In genomic region chrX:121569609-121570008, GRCh38 we compare ENCODE assay signal across 17 cellular contexts.
A peak's percentile ranks its signal among the peaks of the same experiment; 100 is the strongest.
DNase-seq lines count a peak whose midpoint lies in the region; ATAC-seq and TF ChIP-seq lines count a peak whose summit lies in the region.
"Had no signal": no experiment of that assay in that cellular context is flagged by ENCODE, and none has a peak within 500 bp of the region (broad histone marks: within the 10 kb centered on the region; RNA-seq: fewer than 3 reads in every experiment).

No MANE protein-coding gene starts in this region.

- peaks cover 2 to 4% of the 10 kb centered on the region in 2 donors for H3K9me3 Mint-ChIP-seq in stimulated activated naive B cell treated with anti-CD40 and anti-IgM and Interleukin-4, amounts not matched to agents 10 μg/mL and 1 μg/mL and 100 μg/mL, for 72 hours
- H3K9me3 Mint-ChIP-seq in natural killer cell: peaks cover 0 to 2% of the 10 kb centered on the region in 2 donors
- H3K9me3 Mint-ChIP-seq: activated T-helper 17 cell treated with anti-CD3 and anti-CD28 coated beads, Interleukin-2, amount 50 U/mL, for 72 hours had no signal

- H3K4me1 Mint-ChIP-seq in stimulated activated naive B cell treated with anti-CD40 and anti-IgM and Interleukin-4, amounts not matched to agents 10 μg/mL and 1 μg/mL and 100 μg/mL, for 72 hours: no peaks in the 10 kb centered on the region
- H3K4me1 Mint-ChIP-seq in natural killer cell: no peaks in the 10 kb centered on the region
- H3K4me1 Mint-ChIP-seq: activated T-helper 17 cell treated with anti-CD3 and anti-CD28 coated beads, Interleukin-2, amount 50 U/mL, for 72 hours; nephron progenitor cell had no signal

- intact Hi-C loops in natural killer cell (cut with micrococcal nuclease): no loop called here

- TF ChIP-seq CTCF in natural killer cell (IDR thresholded peaks at IDR 0.05): no peak

- ATAC-seq in GM18873 (IDR thresholded peaks at IDR 0.05; ENCODE audit: low FRiP score, unreplicated experiment) (peak; percentile 70), GM21825 (IDR thresholded peaks at IDR 0.05; ENCODE audit: unreplicated experiment) (peak; percentile 69), HG03175 (IDR thresholded peaks at IDR 0.05; ENCODE audit: unreplicated experiment) (peak; percentile 64), natural killer cell (no peak)
- peak; percentile 46 to 83 for ATAC-seq in stimulated activated naive B cell treated with anti-CD40 and anti-IgM and Interleukin-4, amounts not matched to agents 10 μg/mL and 1 μg/mL and 100 μg/mL, for 72 hours (replicated peaks)
- ATAC-seq: activated T-helper 17 cell treated with anti-CD3 and anti-CD28 coated beads, Interleukin-2, amount 50 U/mL, for 72 hours had no signal

- no peaks in the 10 kb centered on the region for H3K36me3 Mint-ChIP-seq in stimulated activated naive B cell treated with anti-CD40 and anti-IgM and Interleukin-4, amounts not matched to agents 10 μg/mL and 1 μg/mL and 100 μg/mL, for 72 hours
- no peaks in the 10 kb centered on the region for H3K36me3 Mint-ChIP-seq in natural killer cell

- no peaks in the 10 kb centered on the region for H3K27me3 Mint-ChIP-seq in stimulated activated naive B cell treated with anti-CD40 and anti-IgM and Interleukin-4, amounts not matched to agents 10 μg/mL and 1 μg/mL and 100 μg/mL, for 72 hours
- no peaks in the 10 kb centered on the region for H3K27me3 Mint-ChIP-seq in natural killer cell (ENCODE audit: low read depth in 2 of 2)
- H3K27me3 Mint-ChIP-seq: activated T-helper 17 cell treated with anti-CD3 and anti-CD28 coated beads, Interleukin-2, amount 50 U/mL, for 72 hours; stimulated activated naive CD8-positive, alpha-beta T cell treated with anti-CD3 and anti-CD28 coated beads, Interleukin-15, Interleukin-2, amounts not matched to agents 100 ng/mL and 50 ng/mL, for 24 hours had no signal

- no peak overlapping the region for H3K4me3 Mint-ChIP-seq in stimulated activated naive B cell treated with anti-CD40 and anti-IgM and Interleukin-4, amounts not matched to agents 10 μg/mL and 1 μg/mL and 100 μg/mL, for 72 hours
- no peak overlapping the region for H3K4me3 Mint-ChIP-seq in natural killer cell
- H3K4me3 Mint-ChIP-seq: activated T-helper 17 cell treated with anti-CD3 and anti-CD28 coated beads, Interleukin-2, amount 50 U/mL, for 72 hours; nephron progenitor cell; stimulated activated naive CD8-positive, alpha-beta T cell treated with anti-CD3 and anti-CD28 coated beads, Interleukin-15, Interleukin-2, amounts not matched to agents 100 ng/mL and 50 ng/mL, for 24 hours had no signal

- no peak overlapping the region for H3K27ac Mint-ChIP-seq in stimulated activated naive B cell treated with anti-CD40 and anti-IgM and Interleukin-4, amounts not matched to agents 10 μg/mL and 1 μg/mL and 100 μg/mL, for 72 hours
- no peak overlapping the region for H3K27ac Mint-ChIP-seq in natural killer cell
- H3K27ac Mint-ChIP-seq: activated T-helper 17 cell treated with anti-CD3 and anti-CD28 coated beads, Interleukin-2, amount 50 U/mL, for 72 hours; nephron progenitor cell; stimulated activated naive CD8-positive, alpha-beta T cell treated with anti-CD3 and anti-CD28 coated beads, Interleukin-15, Interleukin-2, amounts not matched to agents 100 ng/mL and 50 ng/mL, for 24 hours had no signal

- no peak for DNase-seq in stimulated activated naive B cell treated with anti-CD40 and anti-IgM and Interleukin-4, amounts not matched to agents 10 μg/mL and 1 μg/mL and 100 μg/mL, for 72 hours
- DNase-seq in AG08395 (ENCODE audit: low spot score): no peak
- no peak for DNase-seq in natural killer cell
- no peak for DNase-seq in epidermal melanocyte (ENCODE audit: insufficient read length, low spot score)
- DNase-seq: activated CD4-positive, alpha-beta T cell treated with anti-CD3 and anti-CD28 coated beads, Interleukin-2, amount 50 U/mL, for 48 hours; cortex of kidney; EL; NCI-H2029 treated with DMSO at 0.1 percent for 48 hours; nephron progenitor cell; SHP77 treated with DMSO at 0.1 percent for 48 hours; sigmoid colon; T-helper 9 cell had no signal

Comparison
In these comparisons a context has a peak if more than half of its experiments do, and no peak if none do; other contexts are left out.
1. ATAC-seq: peak in GM18873 (single experiment), GM21825 (single experiment), HG03175 (single experiment) and stimulated activated naive B cell treated with anti-CD40 and anti-IgM and Interleukin-4, amounts not matched to agents 10 μg/mL and 1 μg/mL and 100 μg/mL, for 72 hours (2 of 2); none in natural killer cell (0 of 3).